ENCODE assay signal across 1 cellular context in the genomic region with DNA sequence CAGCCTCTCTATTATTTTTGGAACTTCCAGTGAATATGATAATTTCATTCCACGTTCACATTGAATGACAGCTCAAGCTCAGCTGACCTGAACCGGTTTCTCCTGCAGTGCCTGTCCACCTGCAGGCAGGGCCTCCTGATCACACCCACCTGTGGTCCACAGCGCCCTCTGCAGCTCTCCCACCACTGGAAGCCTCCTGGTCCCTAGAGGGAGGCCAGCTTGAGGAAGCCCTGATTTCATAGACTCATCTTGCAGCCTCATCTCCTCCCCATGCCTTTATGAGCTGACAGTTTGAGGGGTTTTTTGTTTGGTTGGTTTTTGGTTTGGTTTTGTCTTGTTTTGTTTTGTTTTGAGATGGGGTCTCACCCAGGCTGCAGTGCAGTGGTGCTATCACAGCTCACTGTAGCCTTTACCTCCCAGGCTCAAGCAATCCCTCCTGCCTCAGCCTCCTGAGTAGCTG.
TF ChIP-seq lines count a peak whose summit lies in the region.

No MANE protein-coding gene starts in this region.

TF ChIP-seq in HepG2, 621 proteins besides CTCF, POLR2A, EP300 and RAD21 (continued from another document and continues in another):
- no peak for TF ChIP-seq ZNF720 (CRISPR knock-in tag; IDR thresholded peaks at IDR 0.05)
- no peak for TF ChIP-seq SMAD1 (CRISPR knock-in tag; IDR thresholded peaks at IDR 0.05; ENCODE audit: borderline replicate concordance, low read depth)
- TF ChIP-seq HNF4A (CRISPR knock-in tag; IDR thresholded peaks at IDR 0.05): no peak
- TF ChIP-seq ZNF18 (CRISPR knock-in tag; IDR thresholded peaks at IDR 0.05; ENCODE audit: insufficient replicate concordance): no peak
- no peak for TF ChIP-seq NFRKB (IDR thresholded peaks at IDR 0.05)
- TF ChIP-seq, protein P1, sequence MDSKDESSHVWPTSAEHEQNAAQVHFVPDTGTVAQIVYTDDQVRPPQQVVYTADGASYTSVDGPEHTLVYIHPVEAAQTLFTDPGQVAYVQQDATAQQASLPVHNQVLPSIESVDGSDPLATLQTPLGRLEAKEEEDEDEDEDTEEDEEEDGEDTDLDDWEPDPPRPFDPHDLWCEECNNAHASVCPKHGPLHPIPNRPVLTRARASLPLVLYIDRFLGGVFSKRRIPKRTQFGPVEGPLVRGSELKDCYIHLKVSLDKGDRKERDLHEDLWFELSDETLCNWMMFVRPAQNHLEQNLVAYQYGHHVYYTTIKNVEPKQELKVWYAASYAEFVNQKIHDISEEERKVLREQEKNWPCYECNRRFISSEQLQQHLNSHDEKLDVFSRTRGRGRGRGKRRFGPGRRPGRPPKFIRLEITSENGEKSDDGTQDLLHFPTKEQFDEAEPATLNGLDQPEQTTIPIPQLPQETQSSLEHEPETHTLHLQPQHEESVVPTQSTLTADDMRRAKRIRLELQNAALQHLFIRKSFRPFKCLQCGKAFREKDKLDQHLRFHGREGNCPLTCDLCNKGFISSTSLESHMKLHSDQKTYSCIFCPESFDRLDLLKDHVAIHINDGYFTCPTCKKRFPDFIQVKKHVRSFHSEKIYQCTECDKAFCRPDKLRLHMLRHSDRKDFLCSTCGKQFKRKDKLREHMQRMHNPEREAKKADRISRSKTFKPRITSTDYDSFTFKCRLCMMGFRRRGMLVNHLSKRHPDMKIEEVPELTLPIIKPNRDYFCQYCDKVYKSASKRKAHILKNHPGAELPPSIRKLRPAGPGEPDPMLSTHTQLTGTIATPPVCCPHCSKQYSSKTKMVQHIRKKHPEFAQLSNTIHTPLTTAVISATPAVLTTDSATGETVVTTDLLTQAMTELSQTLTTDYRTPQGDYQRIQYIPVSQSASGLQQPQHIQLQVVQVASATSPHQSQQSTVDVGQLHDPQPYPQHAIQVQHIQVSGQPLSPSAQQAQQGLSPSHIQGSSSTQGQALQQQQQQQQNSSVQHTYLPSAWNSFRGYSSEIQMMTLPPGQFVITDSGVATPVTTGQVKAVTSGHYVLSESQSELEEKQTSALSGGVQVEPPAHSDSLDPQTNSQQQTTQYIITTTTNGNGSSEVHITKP (CRISPR knock-in tag; IDR thresholded peaks at IDR 0.05; ENCODE audit: low read depth): 0 out of 2 replicates have a peak, but pooled peaks have one; percentile 35
- no peak for TF ChIP-seq ARNT2 (CRISPR knock-in tag; IDR thresholded peaks at IDR 0.05; ENCODE audit: low read depth)
- TF ChIP-seq PAWR (CRISPR knock-in tag; IDR thresholded peaks at IDR 0.05; ENCODE audit: borderline replicate concordance): no peak
- TF ChIP-seq TOE1 (CRISPR knock-in tag; IDR thresholded peaks at IDR 0.05): no peak
- no peak for TF ChIP-seq POLR2AphosphoS2 (IDR thresholded peaks at IDR 0.05; ENCODE audit: low read depth, low read length)
- no peak for TF ChIP-seq ZBTB49 (CRISPR knock-in tag; IDR thresholded peaks at IDR 0.05; ENCODE audit: borderline replicate concordance)
- no peak for TF ChIP-seq YY1 (IDR thresholded peaks at IDR 0.05; ENCODE audit: insufficient read depth, insufficient replicate concordance, low read depth, low read length)
- no peak for TF ChIP-seq NFYC (CRISPR knock-in tag; IDR thresholded peaks at IDR 0.05)
- TF ChIP-seq, protein P2, sequence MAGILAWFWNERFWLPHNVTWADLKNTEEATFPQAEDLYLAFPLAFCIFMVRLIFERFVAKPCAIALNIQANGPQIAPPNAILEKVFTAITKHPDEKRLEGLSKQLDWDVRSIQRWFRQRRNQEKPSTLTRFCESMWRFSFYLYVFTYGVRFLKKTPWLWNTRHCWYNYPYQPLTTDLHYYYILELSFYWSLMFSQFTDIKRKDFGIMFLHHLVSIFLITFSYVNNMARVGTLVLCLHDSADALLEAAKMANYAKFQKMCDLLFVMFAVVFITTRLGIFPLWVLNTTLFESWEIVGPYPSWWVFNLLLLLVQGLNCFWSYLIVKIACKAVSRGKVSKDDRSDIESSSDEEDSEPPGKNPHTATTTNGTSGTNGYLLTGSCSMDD (CRISPR knock-in tag; IDR thresholded peaks at IDR 0.05): no peak
- TF ChIP-seq ZBTB20 (CRISPR knock-in tag; IDR thresholded peaks at IDR 0.05; ENCODE audit: borderline replicate concordance, low read depth): no peak
- TF ChIP-seq SMARCC2 (IDR thresholded peaks at IDR 0.05): no peak
- no peak for TF ChIP-seq ZNF292 (CRISPR knock-in tag; IDR thresholded peaks at IDR 0.05; ENCODE audit: borderline replicate concordance, low read depth)
- TF ChIP-seq KDM6A (CRISPR knock-in tag; IDR thresholded peaks at IDR 0.05; ENCODE audit: low read depth): no peak
- no peak for TF ChIP-seq FOXA1 (IDR thresholded peaks at IDR 0.05)
- no peak for TF ChIP-seq FOXA1 (CRISPR knock-in tag; IDR thresholded peaks at IDR 0.05)
- no peak for TF ChIP-seq MED8 (CRISPR knock-in tag; IDR thresholded peaks at IDR 0.05; ENCODE audit: insufficient replicate concordance)
- TF ChIP-seq ZNF879 (CRISPR knock-in tag; IDR thresholded peaks at IDR 0.05): no peak
- no peak for TF ChIP-seq ZNF530 (CRISPR knock-in tag; IDR thresholded peaks at IDR 0.05; ENCODE audit: low read depth)
- TF ChIP-seq HDAC1 (CRISPR knock-in tag; IDR thresholded peaks at IDR 0.05): no peak
- TF ChIP-seq, protein P3, sequence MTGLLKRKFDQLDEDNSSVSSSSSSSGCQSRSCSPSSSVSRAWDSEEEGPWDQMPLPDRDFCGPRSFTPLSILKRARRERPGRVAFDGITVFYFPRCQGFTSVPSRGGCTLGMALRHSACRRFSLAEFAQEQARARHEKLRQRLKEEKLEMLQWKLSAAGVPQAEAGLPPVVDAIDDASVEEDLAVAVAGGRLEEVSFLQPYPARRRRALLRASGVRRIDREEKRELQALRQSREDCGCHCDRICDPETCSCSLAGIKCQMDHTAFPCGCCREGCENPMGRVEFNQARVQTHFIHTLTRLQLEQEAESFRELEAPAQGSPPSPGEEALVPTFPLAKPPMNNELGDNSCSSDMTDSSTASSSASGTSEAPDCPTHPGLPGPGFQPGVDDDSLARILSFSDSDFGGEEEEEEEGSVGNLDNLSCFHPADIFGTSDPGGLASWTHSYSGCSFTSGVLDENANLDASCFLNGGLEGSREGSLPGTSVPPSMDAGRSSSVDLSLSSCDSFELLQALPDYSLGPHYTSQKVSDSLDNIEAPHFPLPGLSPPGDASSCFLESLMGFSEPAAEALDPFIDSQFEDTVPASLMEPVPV (CRISPR knock-in tag; IDR thresholded peaks at IDR 0.05): no peak
- TF ChIP-seq, protein P4, sequence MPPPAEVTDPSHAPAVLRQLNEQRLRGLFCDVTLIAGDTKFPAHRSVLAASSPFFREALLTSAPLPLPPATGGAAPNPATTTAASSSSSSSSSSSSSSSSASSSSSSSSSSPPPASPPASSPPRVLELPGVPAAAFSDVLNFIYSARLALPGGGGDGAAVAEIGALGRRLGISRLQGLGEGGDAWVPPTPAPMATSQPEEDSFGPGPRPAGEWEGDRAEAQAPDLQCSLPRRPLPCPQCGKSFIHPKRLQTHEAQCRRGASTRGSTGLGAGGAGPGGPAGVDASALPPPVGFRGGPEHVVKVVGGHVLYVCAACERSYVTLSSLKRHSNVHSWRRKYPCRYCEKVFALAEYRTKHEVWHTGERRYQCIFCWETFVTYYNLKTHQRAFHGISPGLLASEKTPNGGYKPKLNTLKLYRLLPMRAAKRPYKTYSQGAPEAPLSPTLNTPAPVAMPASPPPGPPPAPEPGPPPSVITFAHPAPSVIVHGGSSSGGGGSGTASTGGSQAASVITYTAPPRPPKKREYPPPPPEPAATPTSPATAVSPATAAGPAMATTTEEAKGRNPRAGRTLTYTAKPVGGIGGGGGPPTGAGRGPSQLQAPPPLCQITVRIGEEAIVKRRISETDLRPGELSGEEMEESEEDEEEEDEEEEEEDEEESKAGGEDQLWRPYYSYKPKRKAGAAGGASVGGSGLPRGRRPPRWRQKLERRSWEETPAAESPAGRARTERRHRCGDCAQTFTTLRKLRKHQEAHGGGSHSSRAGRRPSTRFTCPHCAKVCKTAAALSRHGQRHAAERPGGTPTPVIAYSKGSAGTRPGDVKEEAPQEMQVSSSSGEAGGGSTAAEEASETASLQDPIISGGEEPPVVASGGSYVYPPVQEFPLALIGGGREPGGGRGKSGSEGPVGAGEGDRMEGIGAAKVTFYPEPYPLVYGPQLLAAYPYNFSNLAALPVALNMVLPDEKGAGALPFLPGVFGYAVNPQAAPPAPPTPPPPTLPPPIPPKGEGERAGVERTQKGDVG (CRISPR knock-in tag; IDR thresholded peaks at IDR 0.05; ENCODE audit: borderline replicate concordance): no peak
- no peak for TF ChIP-seq ZNF260 (CRISPR knock-in tag; IDR thresholded peaks at IDR 0.05; ENCODE audit: borderline replicate concordance, low read depth)
- TF ChIP-seq RARG (CRISPR knock-in tag; IDR thresholded peaks at IDR 0.05; ENCODE audit: low read depth): no peak
- no peak for TF ChIP-seq ZNF337 (CRISPR knock-in tag; IDR thresholded peaks at IDR 0.05; ENCODE audit: borderline replicate concordance, low read depth)
- TF ChIP-seq NCOR1 (IDR thresholded peaks at IDR 0.05; ENCODE audit: borderline replicate concordance, low read length): no peak
- TF ChIP-seq, protein P5, sequence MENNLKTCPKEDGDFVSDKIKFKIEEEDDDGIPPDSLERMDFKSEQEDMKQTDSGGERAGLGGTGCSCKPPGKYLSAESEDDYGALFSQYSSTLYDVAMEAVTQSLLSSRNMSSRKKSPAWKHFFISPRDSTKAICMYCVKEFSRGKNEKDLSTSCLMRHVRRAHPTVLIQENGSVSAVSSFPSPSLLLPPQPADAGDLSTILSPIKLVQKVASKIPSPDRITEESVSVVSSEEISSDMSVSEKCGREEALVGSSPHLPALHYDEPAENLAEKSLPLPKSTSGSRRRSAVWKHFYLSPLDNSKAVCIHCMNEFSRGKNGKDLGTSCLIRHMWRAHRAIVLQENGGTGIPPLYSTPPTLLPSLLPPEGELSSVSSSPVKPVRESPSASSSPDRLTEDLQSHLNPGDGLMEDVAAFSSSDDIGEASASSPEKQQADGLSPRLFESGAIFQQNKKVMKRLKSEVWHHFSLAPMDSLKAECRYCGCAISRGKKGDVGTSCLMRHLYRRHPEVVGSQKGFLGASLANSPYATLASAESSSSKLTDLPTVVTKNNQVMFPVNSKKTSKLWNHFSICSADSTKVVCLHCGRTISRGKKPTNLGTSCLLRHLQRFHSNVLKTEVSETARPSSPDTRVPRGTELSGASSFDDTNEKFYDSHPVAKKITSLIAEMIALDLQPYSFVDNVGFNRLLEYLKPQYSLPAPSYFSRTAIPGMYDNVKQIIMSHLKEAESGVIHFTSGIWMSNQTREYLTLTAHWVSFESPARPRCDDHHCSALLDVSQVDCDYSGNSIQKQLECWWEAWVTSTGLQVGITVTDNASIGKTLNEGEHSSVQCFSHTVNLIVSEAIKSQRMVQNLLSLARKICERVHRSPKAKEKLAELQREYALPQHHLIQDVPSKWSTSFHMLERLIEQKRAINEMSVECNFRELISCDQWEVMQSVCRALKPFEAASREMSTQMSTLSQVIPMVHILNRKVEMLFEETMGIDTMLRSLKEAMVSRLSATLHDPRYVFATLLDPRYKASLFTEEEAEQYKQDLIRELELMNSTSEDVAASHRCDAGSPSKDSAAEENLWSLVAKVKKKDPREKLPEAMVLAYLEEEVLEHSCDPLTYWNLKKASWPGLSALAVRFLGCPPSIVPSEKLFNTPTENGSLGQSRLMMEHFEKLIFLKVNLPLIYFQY (CRISPR knock-in tag; IDR thresholded peaks at IDR 0.05; ENCODE audit: borderline replicate concordance): no peak
- TF ChIP-seq, protein P6, sequence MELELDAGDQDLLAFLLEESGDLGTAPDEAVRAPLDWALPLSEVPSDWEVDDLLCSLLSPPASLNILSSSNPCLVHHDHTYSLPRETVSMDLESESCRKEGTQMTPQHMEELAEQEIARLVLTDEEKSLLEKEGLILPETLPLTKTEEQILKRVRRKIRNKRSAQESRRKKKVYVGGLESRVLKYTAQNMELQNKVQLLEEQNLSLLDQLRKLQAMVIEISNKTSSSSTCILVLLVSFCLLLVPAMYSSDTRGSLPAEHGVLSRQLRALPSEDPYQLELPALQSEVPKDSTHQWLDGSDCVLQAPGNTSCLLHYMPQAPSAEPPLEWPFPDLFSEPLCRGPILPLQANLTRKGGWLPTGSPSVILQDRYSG (CRISPR knock-in tag; IDR thresholded peaks at IDR 0.05): no peak
- no peak for TF ChIP-seq ZNF343 (CRISPR knock-in tag; IDR thresholded peaks at IDR 0.05)
- TF ChIP-seq CHD4 (IDR thresholded peaks at IDR 0.05; ENCODE audit: borderline replicate concordance, low read length): no peak
- no peak for TF ChIP-seq FOXK2 (IDR thresholded peaks at IDR 0.05)
- no peak for TF ChIP-seq THAP8 (CRISPR knock-in tag; IDR thresholded peaks at IDR 0.05; ENCODE audit: borderline replicate concordance)
- TF ChIP-seq ZSCAN31 (CRISPR knock-in tag; IDR thresholded peaks at IDR 0.05; ENCODE audit: low read depth): no peak
- no peak for TF ChIP-seq RBAK (CRISPR knock-in tag; IDR thresholded peaks at IDR 0.05)
- no peak for TF ChIP-seq JUND (CRISPR knock-in tag; IDR thresholded peaks at IDR 0.05)
- no peak for TF ChIP-seq NONO (IDR thresholded peaks at IDR 0.05)
- TF ChIP-seq NONO (CRISPR knock-in tag; conservative IDR thresholded peaks at IDR 0.05): no peak
- TF ChIP-seq FOXP1 (IDR thresholded peaks at IDR 0.05): no peak
- TF ChIP-seq FOXP1 (CRISPR knock-in tag; IDR thresholded peaks at IDR 0.05): no peak
- TF ChIP-seq SKI (IDR thresholded peaks at IDR 0.05; ENCODE audit: partially characterized antibody): no peak
- TF ChIP-seq KAT8 (CRISPR knock-in tag; IDR thresholded peaks at IDR 0.05): 0 out of 2 replicates have a peak, but pooled peaks have one; percentile 24
